Comparison of ENCODE assay signal across 2 cellular contexts in genomic region chr14:55418411-55418810, GRCh38.
TF ChIP-seq lines count a peak whose summit lies in the region.

No MANE protein-coding gene starts in this region.

TF ChIP-seq in liver, 16 proteins besides CTCF, POLR2A, EP300 and RAD21:
- TF ChIP-seq JUND (IDR thresholded peaks at IDR 0.05) (no peak), HNF4G (IDR thresholded peaks at IDR 0.05) (no peak), NR2F2 (IDR thresholded peaks at IDR 0.05) (peak; percentile 17)

TF ChIP-seq in HepG2, 621 proteins besides CTCF, POLR2A, EP300 and RAD21:
- TF ChIP-seq SAFB2 (CRISPR knock-in tag; IDR thresholded peaks at IDR 0.05; ENCODE audit: borderline replicate concordance, low read depth) (no peak), SAP130 (CRISPR knock-in tag; IDR thresholded peaks at IDR 0.05; ENCODE audit: low read depth) (no peak), ZNF749 (CRISPR knock-in tag; IDR thresholded peaks at IDR 0.05; ENCODE audit: borderline replicate concordance) (no peak), ZNF780A (CRISPR knock-in tag; IDR thresholded peaks at IDR 0.05) (no peak), FOXO1 (CRISPR knock-in tag; IDR thresholded peaks at IDR 0.05) (no peak), IRX3 (CRISPR knock-in tag; IDR thresholded peaks at IDR 0.05; ENCODE audit: borderline replicate concordance, low read depth) (no peak), ATF1 (CRISPR knock-in tag; IDR thresholded peaks at IDR 0.05) (no peak), ZKSCAN5 (CRISPR knock-in tag; IDR thresholded peaks at IDR 0.05) (no peak), ZBTB44 (CRISPR knock-in tag; IDR thresholded peaks at IDR 0.05) (no peak), FOSL2 (CRISPR knock-in tag; IDR thresholded peaks at IDR 0.05) (no peak)
TF ChIP-seq in HepG2: peak in this region for 0.
